ENCODE assay signal across 8 cellular contexts in the genomic region with DNA sequence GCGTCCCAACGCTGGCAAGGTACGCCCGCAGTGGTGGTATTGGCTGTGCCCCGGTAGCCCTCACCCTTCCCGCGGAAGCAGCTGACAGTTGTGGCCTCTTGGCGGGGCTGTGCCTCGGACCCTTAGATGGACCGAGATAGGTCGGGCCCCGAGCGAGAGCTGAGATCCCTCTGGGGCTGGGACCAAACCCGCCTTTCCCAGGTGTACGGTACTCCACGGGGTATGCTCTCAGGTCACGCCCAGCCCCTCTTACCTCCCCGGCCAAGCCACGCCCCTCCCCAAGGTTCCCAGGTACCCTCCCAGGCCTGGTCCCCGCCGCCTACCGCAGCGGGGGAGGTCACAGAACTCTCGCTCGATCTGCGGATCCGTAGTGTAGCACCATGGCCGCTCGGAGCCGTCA. TPM values are rescaled to one million over a fixed set of nuclear protein-coding genes. Genes with fewer than 3 reads are reported as not detected.
DNase-seq lines count a peak whose midpoint lies in the region; ATAC-seq and TF ChIP-seq lines count a peak whose summit lies in the region.
"Not testable (repeated sequence)": the region's sequence is repeated elsewhere in the genome, so short reads cannot be mapped to it uniquely, and the experiment has no call there.

No MANE protein-coding gene starts in this region.

- H3K27ac Mint-ChIP-seq in activated CD8-positive, alpha-beta T cell treated with anti-CD3 and anti-CD28 coated beads, Interleukin-2, amount 10 ng/mL, durations not matched to agents 7 days and 5 days; brain; neural crest cell (ENCODE audit: unreplicated experiment): not testable (repeated sequence)

- not testable (repeated sequence) for H3K9me3 Mint-ChIP-seq in activated CD8-positive, alpha-beta T cell treated with anti-CD3 and anti-CD28 coated beads, Interleukin-2, amount 10 ng/mL, durations not matched to agents 7 days and 5 days (ENCODE audit: insufficient read depth); brain; neural crest cell

- peak overlapping the region; percentile 71 for H3K27ac ChIP-seq in 22Rv1

- H3K27me3 Mint-ChIP-seq in activated CD8-positive, alpha-beta T cell treated with anti-CD3 and anti-CD28 coated beads, Interleukin-2, amount 10 ng/mL, durations not matched to agents 7 days and 5 days (ENCODE audit: low read depth): not testable (repeated sequence)
- H3K27me3 Mint-ChIP-seq in brain: peaks cover 35% of the 10 kb centered on the region
- peaks cover 18% of the 10 kb centered on the region for H3K27me3 Mint-ChIP-seq in neural crest cell (ENCODE audit: low read depth)

- peaks cover 14% of the 10 kb centered on the region for H3K36me3 Mint-ChIP-seq in activated CD8-positive, alpha-beta T cell treated with anti-CD3 and anti-CD28 coated beads, Interleukin-2, amount 10 ng/mL, durations not matched to agents 7 days and 5 days (ENCODE audit: low read depth)
- peaks cover 12% of the 10 kb centered on the region for H3K36me3 Mint-ChIP-seq in brain
- not testable (repeated sequence) for H3K36me3 Mint-ChIP-seq in neural crest cell (ENCODE audit: low read depth)

- POLR2A ChIA-PET in activated CD8-positive, alpha-beta T cell treated with anti-CD3 and anti-CD28 coated beads, Interleukin-2, amount 10 ng/mL, durations not matched to agents 7 days and 5 days (lab: Charles Lee): not testable (repeated sequence)

- peaks cover 39% of the 10 kb centered on the region for H3K4me1 Mint-ChIP-seq in activated CD8-positive, alpha-beta T cell treated with anti-CD3 and anti-CD28 coated beads, Interleukin-2, amount 10 ng/mL, durations not matched to agents 7 days and 5 days (ENCODE audit: low read depth)
- H3K4me1 Mint-ChIP-seq in brain (peaks cover 36% of the 10 kb centered on the region), neural crest cell (peaks cover 25% of the 10 kb centered on the region)

- peak overlapping the region; percentile 25 for H3K4me3 Mint-ChIP-seq in activated CD8-positive, alpha-beta T cell treated with anti-CD3 and anti-CD28 coated beads, Interleukin-2, amount 10 ng/mL, durations not matched to agents 7 days and 5 days
- H3K4me3 Mint-ChIP-seq in brain (peak overlapping the region in 3 of 5 experiments; percentile 49 to 54 (median 52)), neural crest cell (peak overlapping the region; percentile 86)

- CTCF ChIA-PET in activated CD8-positive, alpha-beta T cell treated with anti-CD3 and anti-CD28 coated beads, Interleukin-2, amount 10 ng/mL, durations not matched to agents 7 days and 5 days (lab: Charles Lee): not testable (repeated sequence)

- TF ChIP-seq CTCF in 22Rv1 (IDR thresholded peaks at IDR 0.05); LNCaP clone FGC (IDR thresholded peaks at IDR 0.05; ENCODE audit: control insufficient read depth, extremely low read depth, insufficient read depth); brain (conservative IDR thresholded peaks at IDR 0.05); fibroblast of mammary gland (conservative IDR thresholded peaks at IDR 0.05; ENCODE audit: control insufficient read depth, insufficient read depth, low read depth, low read length); neural crest cell (conservative IDR thresholded peaks at IDR 0.05): not testable (repeated sequence)

- H3K4me3 ChIP-seq in LNCaP clone FGC (ENCODE audit: low read depth, low read length) (peak overlapping the region; percentile 39), fibroblast of mammary gland (ENCODE audit: control insufficient read depth, low read depth, low read length) (peak overlapping the region; percentile 25)

- DNase-seq in LNCaP clone FGC (ENCODE audit: low read depth); fibroblast of mammary gland (ENCODE audit: low read depth); neural crest cell (ENCODE audit: low read depth, low spot score): not testable (repeated sequence)
- DNase-seq in activated CD8-positive, alpha-beta T cell treated with anti-CD3 and anti-CD28 coated beads, Interleukin-2, amount 10 ng/mL, durations not matched to agents 7 days and 5 days: peak; percentile 33
- peak; percentile 90 for DNase-seq in islet precursor cell
- DNase-seq in stimulated activated CD4-positive, alpha-beta T cell treated with anti-CD3 and anti-CD28 coated beads, Interleukin-4, amount 100 ng/mL, for 24 hours: peak; percentile 28

- ATAC-seq in activated CD8-positive, alpha-beta T cell treated with anti-CD3 and anti-CD28 coated beads, Interleukin-2, amount 10 ng/mL, durations not matched to agents 7 days and 5 days: peak; percentile 1

RNA-seq across cellular contexts. Expression of gene MST1, which starts 2.9 kb away (rescaled TPM):
- total RNA-seq in activated CD8-positive, alpha-beta T cell treated with anti-CD3 and anti-CD28 coated beads, Interleukin-2, amount 10 ng/mL, durations not matched to agents 7 days and 5 days: 1 to 10 TPM; 3.8 to 4.7 TPM
- 2.2 TPM for polyA plus RNA-seq in brain (ENCODE audit: insufficient read depth, low read depth, low replicate concordance)
- 15.0 and 18.1 TPM in 2 replicates for total RNA-seq in neural crest cell

RNA-seq across cellular contexts. Expression of gene RNF123, which starts 3.0 kb away (rescaled TPM):
- total RNA-seq in activated CD8-positive, alpha-beta T cell treated with anti-CD3 and anti-CD28 coated beads, Interleukin-2, amount 10 ng/mL, durations not matched to agents 7 days and 5 days: 10 to 100 TPM; 36.3 to 45.8 TPM
- 33.9 TPM for polyA plus RNA-seq in brain (ENCODE audit: insufficient read depth, low read depth, low replicate concordance)
- 42.4 and 44.9 TPM in 2 replicates for total RNA-seq in neural crest cell

RNA-seq across cellular contexts. Expression of gene APEH, which starts 12.2 kb away (rescaled TPM):
- total RNA-seq in activated CD8-positive, alpha-beta T cell treated with anti-CD3 and anti-CD28 coated beads, Interleukin-2, amount 10 ng/mL, durations not matched to agents 7 days and 5 days: 100 to 1,000 TPM; 179 to 192 TPM
- 74.0 TPM for polyA plus RNA-seq in brain (ENCODE audit: insufficient read depth, low read depth, low replicate concordance)
- total RNA-seq in neural crest cell: 150 and 162 TPM in 2 replicates

RNA-seq across cellular contexts. Expression of gene AMIGO3, which starts 33.1 kb away (rescaled TPM):
- 1 to 10 TPM in 1 of 2 experiments, under 1 TPM in 1; 0.95 to 2.0 TPM for total RNA-seq in activated CD8-positive, alpha-beta T cell treated with anti-CD3 and anti-CD28 coated beads, Interleukin-2, amount 10 ng/mL, durations not matched to agents 7 days and 5 days
- polyA plus RNA-seq in brain (ENCODE audit: insufficient read depth, low read depth, low replicate concordance): 2.0 TPM
- 0.89 and 0.96 TPM in 2 replicates for total RNA-seq in neural crest cell

RNA-seq across cellular contexts. Expression of gene GMPPB, which starts 37.4 kb away (rescaled TPM):
- 10 to 100 TPM; 50.4 to 53.0 TPM for total RNA-seq in activated CD8-positive, alpha-beta T cell treated with anti-CD3 and anti-CD28 coated beads, Interleukin-2, amount 10 ng/mL, durations not matched to agents 7 days and 5 days
- 10.8 TPM for polyA plus RNA-seq in brain (ENCODE audit: insufficient read depth, low read depth, low replicate concordance)
- total RNA-seq in neural crest cell: 40.1 and 46.1 TPM in 2 replicates

Comparison
In these comparisons a context has a peak if more than half of its experiments do, and no peak if none do; other contexts are left out.
1. H3K4me3 Mint-ChIP-seq: peak in every context shown above with its lines; median percentile 86 in neural crest cell; 52 in brain; 25 in activated CD8-positive, alpha-beta T cell treated with anti-CD3 and anti-CD28 coated beads, Interleukin-2, amount 10 ng/mL, durations not matched to agents 7 days and 5 days.